ENCODE assay signal across 18 cellular contexts in the genomic region with DNA sequence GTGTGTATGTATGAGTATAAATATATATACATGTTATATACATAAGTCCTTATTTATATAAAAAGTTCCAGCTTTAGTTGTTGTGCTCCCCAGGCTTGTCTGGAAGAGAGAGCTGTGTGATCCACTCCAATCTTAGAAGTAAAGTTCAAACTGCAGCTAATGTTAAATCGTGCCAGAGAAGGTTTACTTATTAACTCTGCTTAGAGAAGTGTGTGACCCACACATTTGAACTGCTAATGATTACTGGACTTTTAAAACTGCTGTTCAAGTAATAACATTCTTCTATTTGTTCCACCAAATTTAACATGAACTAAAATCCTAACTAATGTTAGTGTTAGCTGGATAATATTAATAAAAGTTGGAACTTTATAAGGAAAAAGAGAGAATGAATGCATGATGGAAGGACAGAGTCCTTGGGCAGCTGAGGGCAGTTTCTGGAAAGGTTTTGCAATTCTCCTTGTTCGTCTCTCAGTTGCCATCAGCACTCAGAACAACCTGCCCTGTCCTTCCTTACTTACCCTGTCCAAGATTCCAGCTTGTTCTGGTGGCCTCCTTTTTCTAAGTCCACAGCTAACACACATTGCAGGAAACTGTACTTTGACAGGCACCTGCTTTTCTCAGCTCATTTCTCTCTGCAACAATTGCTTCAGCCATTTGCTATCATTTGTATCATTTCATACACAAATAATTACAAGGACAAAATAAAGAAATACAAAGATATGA.
A peak's percentile ranks its signal among the peaks of the same experiment; 100 is the strongest.
DNase-seq lines count a peak whose midpoint lies in the region; ATAC-seq and TF ChIP-seq lines count a peak whose summit lies in the region.
"Had no signal": no experiment of that assay in that cellular context is flagged by ENCODE, and none has a peak within 500 bp of the region (broad histone marks: within the 10 kb centered on the region; RNA-seq: fewer than 3 reads in every experiment).

No MANE protein-coding gene starts in this region.

- H3K36me3 ChIP-seq in endocrine pancreas (ENCODE audit: control insufficient read depth, insufficient read depth, low read length), result no peaks in the 10 kb centered on the region
- H3K36me3 ChIP-seq: esophagus squamous epithelium, SJSA1 had no signal

- H3K9ac ChIP-seq in endocrine pancreas (ENCODE audit: control insufficient read depth, insufficient read depth, low read length), result no peak overlapping the region

- no peaks in the 10 kb centered on the region for H3K27me3 ChIP-seq in endocrine pancreas (ENCODE audit: control insufficient read depth, insufficient read depth, low read length)
- H3K27me3 ChIP-seq: esophagus squamous epithelium, SJSA1 had no signal

- no peaks in the 10 kb centered on the region for H3K36me3 Mint-ChIP-seq in progenitor cell of endocrine pancreas (ENCODE audit: insufficient read depth)
- H3K36me3 Mint-ChIP-seq in activated T-helper 17 cell treated with anti-CD3 and anti-CD28 coated beads, Interleukin-2, amount 50 U/mL, for 72 hours (ENCODE audit: low read depth), result no peaks in the 10 kb centered on the region
- H3K36me3 Mint-ChIP-seq in MCF 10A (ENCODE audit: insufficient read depth, unreplicated experiment), result no peaks in the 10 kb centered on the region
- H3K36me3 Mint-ChIP-seq: activated CD8-positive, alpha-beta memory T cell treated with anti-CD3 and anti-CD28 coated beads, Interleukin-2, amount 10 ng/mL, durations not matched to agents 7 days and 5 days; activated naive CD4-positive, alpha-beta T cell treated with anti-CD3 and anti-CD28 coated beads, Interleukin-2, amount 50 U/mL, for 24 hours had no signal

- BruUV-seq in MCF 10A (replicated peaks; lab: Mats Ljungman, UMichigan), result no TSS peak

- H3K4me3 ChIP-seq in endocrine pancreas (ENCODE audit: control insufficient read depth, insufficient read depth, low read length), result peak overlapping the region; percentile 27
- H3K4me3 ChIP-seq: esophagus squamous epithelium, GM23338, SJSA1 had no signal

- intact Hi-C loops in MCF 10A (cut with micrococcal nuclease), result no loop called here

- H3K4me1 Mint-ChIP-seq in progenitor cell of endocrine pancreas (ENCODE audit: low read depth), result peaks cover 32% of the 10 kb centered on the region
- H3K4me1 Mint-ChIP-seq in activated T-helper 17 cell treated with anti-CD3 and anti-CD28 coated beads, Interleukin-2, amount 50 U/mL, for 72 hours, result peaks cover 28% of the 10 kb centered on the region
- H3K4me1 Mint-ChIP-seq in MCF 10A (ENCODE audit: insufficient read depth, unreplicated experiment), result peaks cover 1% of the 10 kb centered on the region

- CTCF ChIA-PET in MCF 10A (lab: Yijun Ruan, JAX), result interaction anchor here (0.6 to 1.0 kb wide), 2 partner anchors 75 to 202 kb away, joined by 4 read pairs; no protein-coding TSS in a partner anchor

- peak; percentile 60 for ATAC-seq in GM18909 (IDR thresholded peaks at IDR 0.05; ENCODE audit: poor library complexity, unreplicated experiment)
- ATAC-seq in HG03139 (IDR thresholded peaks at IDR 0.05; ENCODE audit: unreplicated experiment), result peak; percentile 43
- no peak for ATAC-seq in activated T-helper 17 cell treated with anti-CD3 and anti-CD28 coated beads, Interleukin-2, amount 50 U/mL, for 72 hours (replicated peaks)
- ATAC-seq: activated CD8-positive, alpha-beta memory T cell treated with anti-CD3 and anti-CD28 coated beads, Interleukin-2, amount 10 ng/mL, durations not matched to agents 7 days and 5 days; GM23338 had no signal

- no peaks in the 10 kb centered on the region for H3K9me3 Mint-ChIP-seq in progenitor cell of endocrine pancreas (ENCODE audit: low read depth)
- no peaks in the 10 kb centered on the region for H3K9me3 Mint-ChIP-seq in activated T-helper 17 cell treated with anti-CD3 and anti-CD28 coated beads, Interleukin-2, amount 50 U/mL, for 72 hours
- H3K9me3 Mint-ChIP-seq in MCF 10A (ENCODE audit: unreplicated experiment), result no peaks in the 10 kb centered on the region
- H3K9me3 Mint-ChIP-seq: activated naive CD4-positive, alpha-beta T cell treated with anti-CD3 and anti-CD28 coated beads, Interleukin-2, amount 50 U/mL, for 24 hours; GM23338 had no signal

- H3K27me3 Mint-ChIP-seq in progenitor cell of endocrine pancreas, result no peaks in the 10 kb centered on the region
- no peaks in the 10 kb centered on the region for H3K27me3 Mint-ChIP-seq in activated T-helper 17 cell treated with anti-CD3 and anti-CD28 coated beads, Interleukin-2, amount 50 U/mL, for 72 hours
- no peaks in the 10 kb centered on the region for H3K27me3 Mint-ChIP-seq in MCF 10A (ENCODE audit: insufficient read depth, unreplicated experiment)
- H3K27me3 Mint-ChIP-seq: activated CD8-positive, alpha-beta memory T cell treated with anti-CD3 and anti-CD28 coated beads, Interleukin-2, amount 10 ng/mL, durations not matched to agents 7 days and 5 days; activated naive CD4-positive, alpha-beta T cell treated with anti-CD3 and anti-CD28 coated beads, Interleukin-2, amount 50 U/mL, for 24 hours had no signal

- no peaks in the 10 kb centered on the region for H3K9me3 ChIP-seq in endocrine pancreas (ENCODE audit: control insufficient read depth, low read length)
- H3K9me3 ChIP-seq: esophagus squamous epithelium, SJSA1 had no signal

- TF ChIP-seq CTCF in progenitor cell of endocrine pancreas (IDR thresholded peaks at IDR 0.05; ENCODE audit: unreplicated experiment) (no peak), MCF 10A (IDR thresholded peaks at IDR 0.05; ENCODE audit: unreplicated experiment) (no peak)

- peak overlapping the region; percentile 34 for H3K4me3 Mint-ChIP-seq in progenitor cell of endocrine pancreas (ENCODE audit: low read depth)
- no peak overlapping the region for H3K4me3 Mint-ChIP-seq in activated T-helper 17 cell treated with anti-CD3 and anti-CD28 coated beads, Interleukin-2, amount 50 U/mL, for 72 hours
- no peak overlapping the region for H3K4me3 Mint-ChIP-seq in MCF 10A (ENCODE audit: unreplicated experiment)
- H3K4me3 Mint-ChIP-seq: activated CD8-positive, alpha-beta memory T cell treated with anti-CD3 and anti-CD28 coated beads, Interleukin-2, amount 10 ng/mL, durations not matched to agents 7 days and 5 days; activated naive CD4-positive, alpha-beta T cell treated with anti-CD3 and anti-CD28 coated beads, Interleukin-2, amount 50 U/mL, for 24 hours; GM23338 had no signal

- H3K27ac Mint-ChIP-seq in progenitor cell of endocrine pancreas, result peak overlapping the region; percentile 94
- no peak overlapping the region for H3K27ac Mint-ChIP-seq in activated T-helper 17 cell treated with anti-CD3 and anti-CD28 coated beads, Interleukin-2, amount 50 U/mL, for 72 hours
- no peak overlapping the region for H3K27ac Mint-ChIP-seq in MCF 10A (ENCODE audit: low read depth, unreplicated experiment)
- H3K27ac Mint-ChIP-seq: activated CD8-positive, alpha-beta memory T cell treated with anti-CD3 and anti-CD28 coated beads, Interleukin-2, amount 10 ng/mL, durations not matched to agents 7 days and 5 days; activated naive CD4-positive, alpha-beta T cell treated with anti-CD3 and anti-CD28 coated beads, Interleukin-2, amount 50 U/mL, for 24 hours; GM23338 had no signal

- POLR2A ChIA-PET in MCF 10A (lab: Yijun Ruan, JAX), result no interaction called here

- DNase-seq in progenitor cell of endocrine pancreas (ENCODE audit: low spot score, unreplicated experiment) (no peak), occipital lobe (lab: John Stamatoyannopoulos, UW) (no peak), MCF 10A (ENCODE audit: unreplicated experiment) (no peak), germinal center (ENCODE audit: low spot score) (no peak)
- DNase-seq: activated CD8-positive, alpha-beta memory T cell treated with anti-CD3 and anti-CD28 coated beads, Interleukin-2, amount 10 ng/mL, durations not matched to agents 7 days and 5 days; central memory CD4-positive, alpha-beta T cell; esophagus squamous epithelium; NCI-H146; NCI-H748 treated with DMSO at 0.1 percent for 48 hours; stimulated activated CD4-positive, alpha-beta T cell treated with anti-CD3 and anti-CD28 coated beads, Interleukin-4, amount 100 ng/mL, for 24 hours; stimulated activated naive CD4-positive, alpha-beta T cell had no signal

- H3K4me1 ChIP-seq in endocrine pancreas (ENCODE audit: control insufficient read depth, insufficient read depth, low read length), result peaks cover 25% of the 10 kb centered on the region
